28 cellular contexts compared by ENCODE assay signal in the genomic region with DNA sequence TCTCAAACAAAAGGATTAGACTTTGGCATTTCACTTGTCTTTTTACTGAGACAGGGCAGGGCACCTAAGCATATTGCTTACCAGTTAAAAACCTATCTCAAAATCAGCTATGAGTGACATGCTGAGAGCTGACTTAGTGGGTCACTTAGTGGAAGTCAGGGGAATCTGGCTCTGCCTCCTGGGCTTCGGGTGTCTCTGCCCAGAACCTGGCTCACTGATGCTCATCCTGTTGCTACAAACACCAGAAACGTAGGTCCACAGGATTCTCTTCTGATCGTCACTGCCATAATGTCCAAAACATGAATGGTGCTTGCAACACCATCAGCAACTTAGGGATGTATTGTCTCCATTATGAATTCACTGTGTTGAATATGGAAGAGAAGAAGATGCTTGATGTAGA.
A peak's percentile ranks its signal among the peaks of the same experiment; 100 is the strongest.
DNase-seq lines count a peak whose midpoint lies in the region; ATAC-seq, FAIRE-seq and TF ChIP-seq lines count a peak whose summit lies in the region.
"Had no signal": no experiment of that assay in that cellular context is flagged by ENCODE, and none has a peak within 500 bp of the region (broad histone marks: within the 10 kb centered on the region; RNA-seq: fewer than 3 reads in every experiment).

No MANE protein-coding gene starts in this region.

- H3K79me2 ChIP-seq in neural cell (replicated peaks; ENCODE audit: insufficient read depth, low read length) = no peaks in the 10 kb centered on the region

- TF ChIP-seq RAD21 in neural cell (conservative IDR thresholded peaks at IDR 0.05) = no peak

- H3K27me3 Mint-ChIP-seq in effector memory CD8-positive, alpha-beta T cell = no peaks in the 10 kb centered on the region
- H3K27me3 Mint-ChIP-seq: CD4-positive, alpha-beta memory T cell; CD4-positive, CD25-positive, alpha-beta regulatory T cell had no signal

- H3F3A ChIP-seq in neural cell (ENCODE audit: insufficient read depth, low read length, poor library complexity, severe bottlenecking) = peaks cover 5% of the 10 kb centered on the region

- no peak overlapping the region for H2AFZ ChIP-seq in neural cell (ENCODE audit: low read depth, low read length)

- H3K4me3 Mint-ChIP-seq in effector memory CD8-positive, alpha-beta T cell = no peak overlapping the region
- H3K4me3 Mint-ChIP-seq: CD14-positive monocyte; CD4-positive, alpha-beta memory T cell; CD4-positive, CD25-positive, alpha-beta regulatory T cell; CD8-positive, alpha-beta memory T cell had no signal

- H3K36me3 Mint-ChIP-seq in effector memory CD8-positive, alpha-beta T cell (ENCODE audit: insufficient read depth) = no peaks in the 10 kb centered on the region
- H3K36me3 Mint-ChIP-seq: CD14-positive monocyte; CD4-positive, alpha-beta memory T cell; CD4-positive, CD25-positive, alpha-beta regulatory T cell; CD8-positive, alpha-beta memory T cell had no signal

- H3K9me3 ChIP-seq in neural cell (ENCODE audit: low read length) = no peaks in the 10 kb centered on the region
- H3K9me3 ChIP-seq: BE2C, BLaER1 had no signal

- no peak for TF ChIP-seq CTCF in neural cell (IDR thresholded peaks at IDR 0.05; ENCODE audit: poor library complexity, severe bottlenecking)

- peak overlapping the region; percentile 85 for H3K27ac ChIP-seq in neural cell (ENCODE audit: low read length)
- H3K27ac ChIP-seq: BLaER1 had no signal

- H3K4me1 Mint-ChIP-seq in effector memory CD8-positive, alpha-beta T cell (ENCODE audit: low read depth in 2 of 2) = no peaks in the 10 kb centered on the region
- H3K4me1 Mint-ChIP-seq: CD4-positive, alpha-beta memory T cell; CD4-positive, CD25-positive, alpha-beta regulatory T cell had no signal

- FAIRE-seq in H54 (lab: Jason Lieb, UNC) = peak; percentile 90
- FAIRE-seq: A204.1, G401.6, GM12892, GM18507 had no signal

- H3K36me3 ChIP-seq in neural cell (ENCODE audit: insufficient read depth, low read length) = no peaks in the 10 kb centered on the region
- H3K36me3 ChIP-seq: BE2C, BLaER1 had no signal

- H3K9me3 Mint-ChIP-seq in effector memory CD8-positive, alpha-beta T cell = no peaks in the 10 kb centered on the region
- H3K9me3 Mint-ChIP-seq: CD8-positive, alpha-beta memory T cell had no signal

- H3K9ac ChIP-seq in neural cell (ENCODE audit: low read length) = peak overlapping the region; percentile 20
- H3K9ac ChIP-seq: BLaER1 had no signal

- H3K27ac Mint-ChIP-seq in effector memory CD8-positive, alpha-beta T cell = no peak overlapping the region
- H3K27ac Mint-ChIP-seq: CD14-positive monocyte; CD4-positive, alpha-beta memory T cell; CD4-positive, CD25-positive, alpha-beta regulatory T cell; CD8-positive, alpha-beta memory T cell had no signal

- ATAC-seq in effector memory CD8-positive, alpha-beta T cell (replicated peaks) = no peak
- ATAC-seq in HG03469 (IDR thresholded peaks at IDR 0.05; ENCODE audit: unreplicated experiment) = no peak
- no peak for ATAC-seq in HG03457 (IDR thresholded peaks at IDR 0.05; ENCODE audit: unreplicated experiment)

- H3K4me2 ChIP-seq in neural cell (ENCODE audit: low read length) = no peak overlapping the region
- H3K4me2 ChIP-seq: BLaER1 had no signal

- TF ChIP-seq EP300 in neural cell (conservative IDR thresholded peaks at IDR 0.05; ENCODE audit: poor library complexity, severe bottlenecking) = no peak

- peak overlapping the region; percentile 17 for H3K4me3 ChIP-seq in neural cell (ENCODE audit: low read length)
- H3K4me3 ChIP-seq: BLaER1 had no signal

- no peaks in the 10 kb centered on the region for H3K9me2 ChIP-seq in neural cell (ENCODE audit: insufficient read depth, low read length)

- no peak for DNase-seq in H54 (ENCODE audit: insufficient read length, low spot score)
- DNase-seq in NCI-H69 (lab: John Stamatoyannopoulos, UW) = peak; percentile 37
- DNase-seq in cerebellar cortex (ENCODE audit: low spot score) = peak; percentile 52
- DNase-seq in effector memory CD8-positive, alpha-beta T cell = no peak
- DNase-seq in activated T-cell treated with anti-CD3 and anti-CD28 coated beads, Interleukin-2, amount 50 U/mL, for 48 hours = no peak
- DNase-seq: 8988T; ACHN; BE2C; CD4-positive, alpha-beta memory T cell; CD4-positive, CD25-positive, alpha-beta regulatory T cell; CD8-positive, alpha-beta memory T cell; COR-L47; DMS 273 treated with DMSO at 0.1 percent for 48 hours; DMS153; DMS53; DMS79; DND-41; EL; GF-D8 had no signal

- no peak for TF ChIP-seq POLR2A in H54 (IDR thresholded peaks at IDR 0.05; ENCODE audit: low read depth, low read length)

- no peaks in the 10 kb centered on the region for H4K20me1 ChIP-seq in neural cell (ENCODE audit: insufficient read depth)
- H4K20me1 ChIP-seq: BLaER1 had no signal

- no peaks in the 10 kb centered on the region for H3K27me3 ChIP-seq in neural cell (ENCODE audit: insufficient read depth, low read depth, low read length)
- H3K27me3 ChIP-seq: BE2C, BLaER1 had no signal

TF ChIP-seq in neural cell, 6 proteins besides CTCF, POLR2A, EP300 and RAD21:
- TF ChIP-seq, protein P1, sequence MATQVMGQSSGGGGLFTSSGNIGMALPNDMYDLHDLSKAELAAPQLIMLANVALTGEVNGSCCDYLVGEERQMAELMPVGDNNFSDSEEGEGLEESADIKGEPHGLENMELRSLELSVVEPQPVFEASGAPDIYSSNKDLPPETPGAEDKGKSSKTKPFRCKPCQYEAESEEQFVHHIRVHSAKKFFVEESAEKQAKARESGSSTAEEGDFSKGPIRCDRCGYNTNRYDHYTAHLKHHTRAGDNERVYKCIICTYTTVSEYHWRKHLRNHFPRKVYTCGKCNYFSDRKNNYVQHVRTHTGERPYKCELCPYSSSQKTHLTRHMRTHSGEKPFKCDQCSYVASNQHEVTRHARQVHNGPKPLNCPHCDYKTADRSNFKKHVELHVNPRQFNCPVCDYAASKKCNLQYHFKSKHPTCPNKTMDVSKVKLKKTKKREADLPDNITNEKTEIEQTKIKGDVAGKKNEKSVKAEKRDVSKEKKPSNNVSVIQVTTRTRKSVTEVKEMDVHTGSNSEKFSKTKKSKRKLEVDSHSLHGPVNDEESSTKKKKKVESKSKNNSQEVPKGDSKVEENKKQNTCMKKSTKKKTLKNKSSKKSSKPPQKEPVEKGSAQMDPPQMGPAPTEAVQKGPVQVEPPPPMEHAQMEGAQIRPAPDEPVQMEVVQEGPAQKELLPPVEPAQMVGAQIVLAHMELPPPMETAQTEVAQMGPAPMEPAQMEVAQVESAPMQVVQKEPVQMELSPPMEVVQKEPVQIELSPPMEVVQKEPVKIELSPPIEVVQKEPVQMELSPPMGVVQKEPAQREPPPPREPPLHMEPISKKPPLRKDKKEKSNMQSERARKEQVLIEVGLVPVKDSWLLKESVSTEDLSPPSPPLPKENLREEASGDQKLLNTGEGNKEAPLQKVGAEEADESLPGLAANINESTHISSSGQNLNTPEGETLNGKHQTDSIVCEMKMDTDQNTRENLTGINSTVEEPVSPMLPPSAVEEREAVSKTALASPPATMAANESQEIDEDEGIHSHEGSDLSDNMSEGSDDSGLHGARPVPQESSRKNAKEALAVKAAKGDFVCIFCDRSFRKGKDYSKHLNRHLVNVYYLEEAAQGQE (IDR thresholded peaks at IDR 0.05; ENCODE audit: borderline replicate concordance) = no peak
- TF ChIP-seq EZH2 (IDR thresholded peaks at IDR 0.05; ENCODE audit: borderline replicate concordance, insufficient read depth, low read length, poor library complexity, severe bottlenecking) (no peak), TAF1 (IDR thresholded peaks at IDR 0.05; ENCODE audit: low read depth) (no peak), MXI1 (conservative IDR thresholded peaks at IDR 0.05; ENCODE audit: poor library complexity, severe bottlenecking) (no peak), POLR2AphosphoS5 (IDR thresholded peaks at IDR 0.05) (no peak), SMC3 (conservative IDR thresholded peaks at IDR 0.05; ENCODE audit: poor library complexity) (no peak)

Comparison
In these comparisons a context has a peak if more than half of its experiments do, and no peak if none do; other contexts are left out.
1. DNase-seq: peak in NCI-H69 (single experiment) and cerebellar cortex (single experiment); none in H54 (single experiment), effector memory CD8-positive, alpha-beta T cell (0 of 3) and activated T-cell treated with anti-CD3 and anti-CD28 coated beads, Interleukin-2, amount 50 U/mL, for 48 hours (0 of 2).